Comparison of ENCODE assay signal across 14 cellular contexts in the genomic region with DNA sequence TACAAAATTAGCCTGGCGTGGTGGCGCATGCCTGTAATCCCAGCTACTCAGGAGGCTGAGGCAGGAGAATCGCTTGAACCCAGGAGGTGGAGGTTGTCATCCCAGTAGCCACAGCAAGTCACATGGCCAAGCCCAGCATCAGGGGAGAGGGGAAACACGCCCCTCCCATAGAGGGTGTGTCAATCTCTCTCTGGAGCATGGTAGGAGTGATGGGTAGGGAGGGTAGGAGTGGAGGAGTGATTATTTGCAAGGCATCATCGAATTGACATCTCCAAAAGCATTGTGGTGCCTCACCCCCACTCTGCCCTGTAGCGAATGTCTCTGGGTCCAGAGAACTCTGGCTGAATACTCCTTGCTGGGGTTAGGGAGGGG. TPM values are rescaled to one million over a fixed set of nuclear protein-coding genes. Genes with fewer than 3 reads are reported as not detected.
A peak's percentile ranks its signal among the peaks of the same experiment; 100 is the strongest.
DNase-seq lines count a peak whose midpoint lies in the region; ATAC-seq and TF ChIP-seq lines count a peak whose summit lies in the region.
"Had no signal": no experiment of that assay in that cellular context is flagged by ENCODE, and none has a peak within 500 bp of the region (broad histone marks: within the 10 kb centered on the region; RNA-seq: fewer than 3 reads in every experiment).

No MANE protein-coding gene starts in this region.

- H3K9me3 ChIP-seq in CD8-positive, alpha-beta memory T cell (ENCODE audit: low read length) = no peaks in the 10 kb centered on the region
- H3K9me3 ChIP-seq in Loucy (ENCODE audit: insufficient read depth, low read depth, low read length) = no peaks in the 10 kb centered on the region
- H3K9me3 ChIP-seq: testis had no signal

- CTCF ChIA-PET in CD8-positive, alpha-beta memory T cell (lab: Charles Lee) = interaction anchor here (0.8 to 6.2 kb wide), 10 partner anchors 9 to 42 kb away, joined by 3 to 31 read pairs (median 9); a partner anchor contains a TSS

- no peaks in the 10 kb centered on the region for H3K27me3 ChIP-seq in CD8-positive, alpha-beta memory T cell (ENCODE audit: insufficient read depth, low read length, poor library complexity, severe bottlenecking)
- no peaks in the 10 kb centered on the region for H3K27me3 ChIP-seq in Loucy (ENCODE audit: insufficient read depth, low read length, poor library complexity, severe bottlenecking)
- H3K27me3 ChIP-seq: testis had no signal

- H3K27ac ChIP-seq in CD8-positive, alpha-beta memory T cell (ENCODE audit: low read depth, low read length) = no peak overlapping the region
- H3K27ac ChIP-seq: testis had no signal

- peak overlapping the region; percentile 46 to 99 (median 94) for H3K27ac Mint-ChIP-seq in CD8-positive, alpha-beta memory T cell
- H3K27ac Mint-ChIP-seq in central memory CD8-positive, alpha-beta T cell (ENCODE audit: low read depth) = no peak overlapping the region
- H3K27ac Mint-ChIP-seq: H9 had no signal

- H3K36me3 ChIP-seq in CD8-positive, alpha-beta memory T cell (ENCODE audit: insufficient read depth, low read length) = no peaks in the 10 kb centered on the region
- H3K36me3 ChIP-seq in Loucy (ENCODE audit: insufficient read depth, low read length) = peaks cover 2% of the 10 kb centered on the region; the same call in 1 of the 2 replicates

- peaks cover 58 to 78% (median 71%) of the 10 kb centered on the region in 3 donors for H3K4me1 Mint-ChIP-seq in CD8-positive, alpha-beta memory T cell
- H3K4me1 Mint-ChIP-seq in central memory CD8-positive, alpha-beta T cell = peaks cover 69% of the 10 kb centered on the region

- no peak for TF ChIP-seq CTCF in Loucy (conservative IDR thresholded peaks at IDR 0.05; ENCODE audit: low read length)

- H3K27me3 Mint-ChIP-seq in CD8-positive, alpha-beta memory T cell = peaks cover 0 to 1% of the 10 kb centered on the region in 2 donors
- no peaks in the 10 kb centered on the region for H3K27me3 Mint-ChIP-seq in central memory CD8-positive, alpha-beta T cell

- peaks cover 0 to 4% (median 2%) of the 10 kb centered on the region in 3 donors for H3K36me3 Mint-ChIP-seq in CD8-positive, alpha-beta memory T cell
- H3K36me3 Mint-ChIP-seq in central memory CD8-positive, alpha-beta T cell (ENCODE audit: insufficient read depth) = peaks cover 11% of the 10 kb centered on the region

- H3K4me1 ChIP-seq in CD8-positive, alpha-beta memory T cell (ENCODE audit: insufficient read depth, low read length) = peaks cover 71% of the 10 kb centered on the region
- peaks cover 47% of the 10 kb centered on the region for H3K4me1 ChIP-seq in Loucy (ENCODE audit: insufficient read depth, low read length, poor library complexity, severe bottlenecking)

- H3K4me3 Mint-ChIP-seq in CD8-positive, alpha-beta memory T cell = peak overlapping the region in 5 of 7 donors; percentile 49 to 68 (median 61)
- H3K4me3 Mint-ChIP-seq in central memory CD8-positive, alpha-beta T cell = peak overlapping the region; percentile 29
- H3K4me3 Mint-ChIP-seq: H9 had no signal

- ATAC-seq in GM18873 (IDR thresholded peaks at IDR 0.05; ENCODE audit: low FRiP score, unreplicated experiment) (peak; percentile 14), HG02852 (IDR thresholded peaks at IDR 0.05; ENCODE audit: unreplicated experiment) (no peak)
- ATAC-seq in central memory CD8-positive, alpha-beta T cell (replicated peaks; ENCODE audit: extremely low read depth, poor library complexity, severe bottlenecking) = no peak
- ATAC-seq: right cardiac atrium had no signal

- no peak for DNase-seq in CD8-positive, alpha-beta memory T cell
- no peak for DNase-seq in central memory CD8-positive, alpha-beta T cell (ENCODE audit: low spot score in 2 of 2)
- DNase-seq in amniotic stem cell (lab: John Stamatoyannopoulos, UW) (no peak), midbrain (lab: John Stamatoyannopoulos, UW) (no peak)
- DNase-seq in effector CD4-positive, alpha-beta T cell = no peak
- DNase-seq: COR-L47, H9, NCI-H2029 treated with DMSO at 0.1 percent for 48 hours, testis had no signal

- peak overlapping the region; percentile 44 for H3K9ac ChIP-seq in Loucy (ENCODE audit: low read depth, low read length, poor library complexity, severe bottlenecking)

- no peak overlapping the region for H2AFZ ChIP-seq in Loucy (ENCODE audit: low read length)

- peak overlapping the region; percentile 52 for H3K4me3 ChIP-seq in CD8-positive, alpha-beta memory T cell (ENCODE audit: low read length)
- peak overlapping the region; percentile 39 for H3K4me3 ChIP-seq in Loucy (ENCODE audit: low read length, poor library complexity, severe bottlenecking)
- H3K4me3 ChIP-seq: testis had no signal

- peaks cover 0 to 2% (median 0%) of the 10 kb centered on the region in 5 donors for H3K9me3 Mint-ChIP-seq in CD8-positive, alpha-beta memory T cell
- peaks cover 5% of the 10 kb centered on the region for H3K9me3 Mint-ChIP-seq in central memory CD8-positive, alpha-beta T cell
- H3K9me3 Mint-ChIP-seq: H9 had no signal

- no peaks in the 10 kb centered on the region for H3K79me2 ChIP-seq in Loucy (ENCODE audit: insufficient read depth, low read length)

- H3K9me2 ChIP-seq in Loucy (replicated peaks; ENCODE audit: low read depth, low read length) = no peaks in the 10 kb centered on the region

- no peaks in the 10 kb centered on the region for H4K20me1 ChIP-seq in Loucy (ENCODE audit: insufficient read depth, low read length, poor library complexity, severe bottlenecking)

- POLR2A ChIA-PET in CD8-positive, alpha-beta memory T cell (lab: Charles Lee) = interaction anchor here (0.8 to 3.2 kb wide), 7 partner anchors 8 to 138 kb away, joined by 3 to 14 read pairs (median 3); a partner anchor contains a TSS

- H3F3A ChIP-seq in Loucy (ENCODE audit: low read depth) = 0 out of 2 replicates have a peak, but pooled peaks cover 2% of the 10 kb centered on the region

- H3K4me2 ChIP-seq in Loucy (ENCODE audit: low read depth, low read length, poor library complexity, severe bottlenecking) = peak overlapping the region; percentile 63

RNA-seq across cellular contexts. Expression of a gene that starts 6.1 kb away (rescaled TPM):
- total RNA-seq in CD8-positive, alpha-beta memory T cell = under 1 TPM; 0.24 to 0.62 TPM
- polyA plus RNA-seq in CD8-positive, alpha-beta memory T cell = 0.59 TPM
- total RNA-seq: right cardiac atrium had no signal
- polyA plus RNA-seq: keratinocyte, right cardiac atrium had no signal

RNA-seq across cellular contexts. Expression of a gene that starts 25.7 kb away (rescaled TPM):
- 100 to 1,000 TPM; 433 to 452 TPM for total RNA-seq in CD8-positive, alpha-beta memory T cell
- polyA plus RNA-seq in CD8-positive, alpha-beta memory T cell = 1,206 TPM

RNA-seq across cellular contexts. Expression of a gene that starts 30.3 kb away (rescaled TPM):
- total RNA-seq in CD8-positive, alpha-beta memory T cell = 1 to 10 TPM; 3.6 to 4.3 TPM
- polyA plus RNA-seq in CD8-positive, alpha-beta memory T cell = 1.8 TPM
